ENCODE assay signal across 37 cellular contexts in genomic region chr5:62896121-62896893, GRCh38.
"Had no signal": no experiment of that assay in that cellular context is flagged by ENCODE, and none has a peak within 500 bp of the region (broad histone marks: within the 10 kb centered on the region; RNA-seq: fewer than 3 reads in every experiment).

No MANE protein-coding gene starts in this region.

- ATAC-seq: activated CD4-positive, alpha-beta T cell treated with anti-CD3 and anti-CD28 coated beads for 36 hours; activated CD8-positive, alpha-beta memory T cell treated with anti-CD3 and anti-CD28 coated beads, Interleukin-2, amount 10 ng/mL, durations not matched to agents 7 days and 5 days; activated CD8-positive, alpha-beta T cell treated with anti-CD3 and anti-CD28 coated beads, Interleukin-2, amount 10 ng/mL, durations not matched to agents 7 days and 5 days; activated naive CD8-positive, alpha-beta T cell treated with anti-CD3 and anti-CD28 coated beads, Interleukin-2, amount 50 U/mL, for 24 hours; body of pancreas; effector memory CD8-positive, alpha-beta T cell; gastroesophageal sphincter; T-helper 17 cell had no signal

- H3K36me3 ChIP-seq: adrenal gland, esophagus squamous epithelium, gastroesophageal sphincter had no signal

- H3K27ac ChIP-seq: adrenal gland, body of pancreas, epithelial cell of prostate, esophagus squamous epithelium, gastroesophageal sphincter had no signal

- H3K27me3 Mint-ChIP-seq: activated CD4-positive, alpha-beta memory T cell treated with anti-CD3 and anti-CD28 coated beads for 36 hours; activated CD4-positive, alpha-beta T cell treated with anti-CD3 and anti-CD28 coated beads for 36 hours; activated CD4-positive, alpha-beta T cell treated with anti-CD3 and anti-CD28 coated beads, Interleukin-2, amount 10 ng/mL, durations not matched to agents 24 days and 14 days; activated CD8-positive, alpha-beta memory T cell treated with anti-CD3 and anti-CD28 coated beads, Interleukin-2, amount 10 ng/mL, durations not matched to agents 7 days and 5 days; activated naive CD4-positive, alpha-beta T cell treated with anti-CD3 and anti-CD28 coated beads, Interleukin-2, amount 50 U/mL, for 24 hours; activated naive CD8-positive, alpha-beta T cell treated with anti-CD3 and anti-CD28 coated beads for 36 hours; effector memory CD8-positive, alpha-beta T cell; T-helper 17 cell had no signal

- H3K27ac Mint-ChIP-seq: activated CD4-positive, alpha-beta memory T cell treated with anti-CD3 and anti-CD28 coated beads for 36 hours; activated CD4-positive, alpha-beta T cell treated with anti-CD3 and anti-CD28 coated beads for 36 hours; activated CD4-positive, alpha-beta T cell treated with anti-CD3 and anti-CD28 coated beads, Interleukin-2, amount 10 ng/mL, durations not matched to agents 24 days and 14 days; activated CD8-positive, alpha-beta memory T cell treated with anti-CD3 and anti-CD28 coated beads, Interleukin-2, amount 10 ng/mL, durations not matched to agents 7 days and 5 days; activated CD8-positive, alpha-beta T cell treated with anti-CD3 and anti-CD28 coated beads, Interleukin-2, amount 10 ng/mL, durations not matched to agents 7 days and 5 days; activated naive CD4-positive, alpha-beta T cell treated with anti-CD3 and anti-CD28 coated beads for 36 hours; activated naive CD4-positive, alpha-beta T cell treated with anti-CD3 and anti-CD28 coated beads, Interleukin-2, amount 50 U/mL, for 24 hours; activated naive CD8-positive, alpha-beta T cell treated with anti-CD3 and anti-CD28 coated beads for 36 hours; activated naive CD8-positive, alpha-beta T cell treated with anti-CD3 and anti-CD28 coated beads, Interleukin-2, amount 50 U/mL, for 24 hours; activated T-helper 1 cell treated with anti-CD3 and anti-CD28 coated beads, Interleukin-12 subunit alpha, Interleukin-12 subunit beta, Interleukin-2, Interleukin-4 antibody, amounts not matched to agents 30 ng/mL and 10 ng/mL and 1 ng/mL, durations not matched to agents 14 hours and 24 hours and 36 hours; activated T-helper 2 cell treated with anti-CD3 and anti-CD28 coated beads, Interferon-gamma antibody, Interleukin-2, Interleukin-4, amounts not matched to agents 10 μg/mL and 5 μg/mL and 100 μg/mL, durations not matched to agents 14 hours and 24 hours and 36 hours; effector memory CD8-positive, alpha-beta T cell; T-helper 17 cell; T-helper 2 cell treated with Interferon-gamma antibody and Interleukin-4, amounts not matched to agents 5 μg/mL and 100 μg/mL, for 36 hours had no signal

- H3K27me3 ChIP-seq: adrenal gland, body of pancreas, esophagus squamous epithelium, gastroesophageal sphincter had no signal

- H3K9me3 ChIP-seq: adrenal gland, body of pancreas, esophagus squamous epithelium had no signal

- H3K4me3 ChIP-seq: adrenal gland, body of pancreas, esophagus squamous epithelium, gastroesophageal sphincter had no signal

- DNase-seq: activated CD4-positive, alpha-beta memory T cell treated with anti-CD3 and anti-CD28 coated beads for 36 hours; activated CD4-positive, alpha-beta T cell treated with anti-CD3 and anti-CD28 coated beads for 36 hours; activated CD4-positive, alpha-beta T cell treated with anti-CD3 and anti-CD28 coated beads, Interleukin-2, amount 10 ng/mL, durations not matched to agents 24 days and 14 days; activated CD4-positive, CD25-positive, alpha-beta regulatory T cell; activated CD4-positive, CD25-positive, alpha-beta regulatory T cell treated with anti-CD3 and anti-CD28 coated beads, Interleukin-2, amount 50 U/mL, for 72 hours; activated CD8-positive, alpha-beta memory T cell treated with anti-CD3 and anti-CD28 coated beads, Interleukin-2, amount 10 ng/mL, durations not matched to agents 7 days and 5 days; activated CD8-positive, alpha-beta memory T cell treated with anti-CD3 and anti-CD28 coated beads, Interleukin-2, amount 50 U/mL, for 4 hours; activated CD8-positive, alpha-beta T cell treated with anti-CD3 and anti-CD28 coated beads, Interleukin-2, amount 10 ng/mL, durations not matched to agents 7 days and 5 days; activated effector memory CD4-positive, alpha-beta T cell treated with anti-CD3 and anti-CD28 coated beads, Interleukin-2, amount 50 U/mL, for 16 hours; activated naive CD4-positive, alpha-beta T cell treated with anti-CD3 and anti-CD28 coated beads for 36 hours; activated naive CD8-positive, alpha-beta T cell treated with anti-CD3 and anti-CD28 coated beads for 36 hours; activated naive CD8-positive, alpha-beta T cell treated with anti-CD3 and anti-CD28 coated beads, Interleukin-2, amount 50 U/mL, for 24 hours; activated T-cell treated with anti-CD3 and anti-CD28 coated beads, Interleukin-2, amount 50 U/mL, for 1 hour; activated T-cell treated with anti-CD3 and anti-CD28 coated beads, Interleukin-2, amount 50 U/mL, for 48 hours; adrenal gland; amygdala; aorta; body of pancreas; caudate nucleus; cortex of kidney; dermis blood vessel endothelial cell; effector CD4-positive, alpha-beta T cell; effector memory CD8-positive, alpha-beta T cell; esophagus squamous epithelium; foreskin melanocyte; T-helper 1 cell; T-helper 17 cell; T1000 had no signal

- H3K4me1 Mint-ChIP-seq: activated CD4-positive, alpha-beta T cell treated with anti-CD3 and anti-CD28 coated beads for 36 hours; activated CD4-positive, alpha-beta T cell treated with anti-CD3 and anti-CD28 coated beads, Interleukin-2, amount 10 ng/mL, durations not matched to agents 24 days and 14 days; activated CD8-positive, alpha-beta memory T cell treated with anti-CD3 and anti-CD28 coated beads, Interleukin-2, amount 10 ng/mL, durations not matched to agents 7 days and 5 days; activated naive CD4-positive, alpha-beta T cell treated with anti-CD3 and anti-CD28 coated beads, Interleukin-2, amount 50 U/mL, for 24 hours; activated naive CD8-positive, alpha-beta T cell treated with anti-CD3 and anti-CD28 coated beads for 36 hours; activated naive CD8-positive, alpha-beta T cell treated with anti-CD3 and anti-CD28 coated beads, Interleukin-2, amount 50 U/mL, for 24 hours; T-helper 17 cell had no signal

- H3K9me3 Mint-ChIP-seq: activated CD4-positive, alpha-beta memory T cell treated with anti-CD3 and anti-CD28 coated beads for 36 hours; activated CD4-positive, alpha-beta T cell treated with anti-CD3 and anti-CD28 coated beads, Interleukin-2, amount 10 ng/mL, durations not matched to agents 24 days and 14 days; activated naive CD8-positive, alpha-beta T cell treated with anti-CD3 and anti-CD28 coated beads, Interleukin-2, amount 50 U/mL, for 24 hours; activated T-helper 1 cell treated with anti-CD3 and anti-CD28 coated beads, Interleukin-12 subunit alpha, Interleukin-12 subunit beta, Interleukin-2, Interleukin-4 antibody, amounts not matched to agents 30 ng/mL and 10 ng/mL and 1 ng/mL, durations not matched to agents 14 hours and 24 hours and 36 hours; activated T-helper 2 cell treated with anti-CD3 and anti-CD28 coated beads, Interferon-gamma antibody, Interleukin-2, Interleukin-4, amounts not matched to agents 10 μg/mL and 5 μg/mL and 100 μg/mL, durations not matched to agents 14 hours and 24 hours and 36 hours; T-helper 2 cell treated with Interferon-gamma antibody and Interleukin-4, amounts not matched to agents 5 μg/mL and 100 μg/mL, for 36 hours had no signal

- FAIRE-seq: colon, endometrium, endothelial cell of umbilical vein had no signal

- H3K36me3 Mint-ChIP-seq: activated CD4-positive, alpha-beta memory T cell treated with anti-CD3 and anti-CD28 coated beads for 36 hours; activated CD8-positive, alpha-beta memory T cell treated with anti-CD3 and anti-CD28 coated beads, Interleukin-2, amount 10 ng/mL, durations not matched to agents 7 days and 5 days; activated naive CD4-positive, alpha-beta T cell treated with anti-CD3 and anti-CD28 coated beads, Interleukin-2, amount 50 U/mL, for 24 hours; activated naive CD8-positive, alpha-beta T cell treated with anti-CD3 and anti-CD28 coated beads for 36 hours had no signal

- H3K4me1 ChIP-seq: adrenal gland, body of pancreas, esophagus squamous epithelium, gastroesophageal sphincter had no signal

- H3K4me3 Mint-ChIP-seq: activated CD4-positive, alpha-beta memory T cell treated with anti-CD3 and anti-CD28 coated beads for 36 hours; activated CD4-positive, alpha-beta T cell treated with anti-CD3 and anti-CD28 coated beads for 36 hours; activated CD4-positive, alpha-beta T cell treated with anti-CD3 and anti-CD28 coated beads, Interleukin-2, amount 10 ng/mL, durations not matched to agents 24 days and 14 days; activated CD8-positive, alpha-beta memory T cell treated with anti-CD3 and anti-CD28 coated beads, Interleukin-2, amount 10 ng/mL, durations not matched to agents 7 days and 5 days; activated CD8-positive, alpha-beta T cell treated with anti-CD3 and anti-CD28 coated beads, Interleukin-2, amount 10 ng/mL, durations not matched to agents 7 days and 5 days; activated naive CD4-positive, alpha-beta T cell treated with anti-CD3 and anti-CD28 coated beads for 36 hours; activated naive CD4-positive, alpha-beta T cell treated with anti-CD3 and anti-CD28 coated beads, Interleukin-2, amount 50 U/mL, for 24 hours; activated naive CD8-positive, alpha-beta T cell treated with anti-CD3 and anti-CD28 coated beads for 36 hours; activated naive CD8-positive, alpha-beta T cell treated with anti-CD3 and anti-CD28 coated beads, Interleukin-2, amount 50 U/mL, for 24 hours; activated T-helper 1 cell treated with anti-CD3 and anti-CD28 coated beads, Interleukin-12 subunit alpha, Interleukin-12 subunit beta, Interleukin-2, Interleukin-4 antibody, amounts not matched to agents 30 ng/mL and 10 ng/mL and 1 ng/mL, durations not matched to agents 14 hours and 24 hours and 36 hours; effector memory CD8-positive, alpha-beta T cell; T-helper 17 cell; T-helper 2 cell treated with Interferon-gamma antibody and Interleukin-4, amounts not matched to agents 5 μg/mL and 100 μg/mL, for 36 hours had no signal
